Comparison of ENCODE assay signal across 9 cellular contexts in genomic region chr11:124725719-124726105, GRCh38. TPM values are rescaled to one million over a fixed set of nuclear protein-coding genes. Genes with fewer than 3 reads are reported as not detected.
DNase-seq lines count a peak whose midpoint lies in the region; ATAC-seq and TF ChIP-seq lines count a peak whose summit lies in the region.
"Had no signal": no experiment of that assay in that cellular context is flagged by ENCODE, and none has a peak within 500 bp of the region (broad histone marks: within the 10 kb centered on the region; RNA-seq: fewer than 3 reads in every experiment).

No MANE protein-coding gene starts in this region.

- no peaks in the 10 kb centered on the region for H3K36me3 Mint-ChIP-seq in naive B cell
- H3K36me3 Mint-ChIP-seq in stimulated activated effector memory CD8-positive, alpha-beta T cell treated with anti-CD3 and anti-CD28 coated beads, Interleukin-12 subunit alpha, Interleukin-12 subunit beta, amount 100 ng/mL, for 72 hours, result peaks cover 4% of the 10 kb centered on the region

- H3K27ac Mint-ChIP-seq in naive B cell, result peak overlapping the region in 2 of 6 donors; percentile 40 to 52
- H3K27ac Mint-ChIP-seq in stimulated activated effector memory CD8-positive, alpha-beta T cell treated with anti-CD3 and anti-CD28 coated beads, Interleukin-12 subunit alpha, Interleukin-12 subunit beta, amount 100 ng/mL, for 72 hours, result no peak overlapping the region

- no peak for TF ChIP-seq POLR2A in GM18505 (IDR thresholded peaks at IDR 0.05; ENCODE audit: borderline replicate concordance, extremely low read depth, insufficient read depth, insufficient read length)

- no peak for DNase-seq in naive B cell
- no peak for DNase-seq in activated T-cell treated with anti-CD3 and anti-CD28 coated beads, Interleukin-2, amount 50 U/mL, for 48 hours
- DNase-seq in NCI-H2081 treated with DMSO at 0.1 percent for 48 hours (lab: John Stamatoyannopoulos, UW), result no peak
- DNase-seq in stimulated activated effector memory CD8-positive, alpha-beta T cell treated with anti-CD3 and anti-CD28 coated beads, Interleukin-12 subunit alpha, Interleukin-12 subunit beta, amount 100 ng/mL, for 72 hours (ENCODE audit: low spot score in 2 of 2), result no peak
- DNase-seq in activated naive CD4-positive, alpha-beta T cell (lab: John Stamatoyannopoulos, UW), result no peak
- DNase-seq: mesendoderm had no signal

- H3K4me1 Mint-ChIP-seq in naive B cell, result peaks cover 53 to 63% (median 56%) of the 10 kb centered on the region in 3 donors
- H3K4me1 Mint-ChIP-seq in stimulated activated effector memory CD8-positive, alpha-beta T cell treated with anti-CD3 and anti-CD28 coated beads, Interleukin-12 subunit alpha, Interleukin-12 subunit beta, amount 100 ng/mL, for 72 hours, result peaks cover 8% of the 10 kb centered on the region

- H3K27me3 Mint-ChIP-seq in naive B cell, result peaks cover 18 to 24% (median 21%) of the 10 kb centered on the region in 3 donors

- no peaks in the 10 kb centered on the region for H3K9me3 Mint-ChIP-seq in naive B cell
- H3K9me3 Mint-ChIP-seq in stimulated activated effector memory CD8-positive, alpha-beta T cell treated with anti-CD3 and anti-CD28 coated beads, Interleukin-12 subunit alpha, Interleukin-12 subunit beta, amount 100 ng/mL, for 72 hours, result no peaks in the 10 kb centered on the region

- ATAC-seq in GM18505 (IDR thresholded peaks at IDR 0.05; ENCODE audit: unreplicated experiment) (peak; percentile 18), HG03342 (IDR thresholded peaks at IDR 0.05; ENCODE audit: unreplicated experiment) (peak; percentile 12), naive B cell (ENCODE audit: low read depth in 2 of 2) (peak in 1 of 2 donors; percentile 41)
- ATAC-seq in stimulated activated effector memory CD8-positive, alpha-beta T cell treated with anti-CD3 and anti-CD28 coated beads, Interleukin-12 subunit alpha, Interleukin-12 subunit beta, amount 100 ng/mL, for 72 hours, result no peak

- peak overlapping the region; percentile 58 for H3K27ac ChIP-seq in angular gyrus (ENCODE audit: low read depth, low read length)

- H3K4me3 Mint-ChIP-seq in naive B cell, result peak overlapping the region; percentile 42 to 91 (median 78)
- H3K4me3 Mint-ChIP-seq in stimulated activated effector memory CD8-positive, alpha-beta T cell treated with anti-CD3 and anti-CD28 coated beads, Interleukin-12 subunit alpha, Interleukin-12 subunit beta, amount 100 ng/mL, for 72 hours, result no peak overlapping the region

RNA-seq across cellular contexts. Expression of gene NRGN, which starts 14.0 kb away (rescaled TPM):
- 1 to 10 TPM; 1.3 to 8.3 (median 6.0) TPM for polyA plus RNA-seq in naive B cell (ENCODE audit: low read depth in 6 of 6)

RNA-seq across cellular contexts. Expression of gene VSIG2, which starts 26.3 kb away (rescaled TPM):
- under 1 TPM in 1 of 6 donors, not detected in 5; 0.29 TPM for polyA plus RNA-seq in naive B cell (ENCODE audit: low read depth in 6 of 6)

RNA-seq across cellular contexts. Expression of gene ESAM, which starts 36.4 kb away (rescaled TPM):
- 10 to 100 TPM; 13.6 to 25.3 (median 19.1) TPM for polyA plus RNA-seq in naive B cell (ENCODE audit: low read depth in 6 of 6)

RNA-seq across cellular contexts. Expression of gene SPA17, which starts 52.0 kb away (rescaled TPM):
- 1 to 10 TPM in 5 of 6 donors, under 1 TPM in 1; 0.70 to 3.1 (median 1.7) TPM for polyA plus RNA-seq in naive B cell (ENCODE audit: low read depth in 6 of 6)

RNA-seq across cellular contexts. Expression of gene SIAE, which starts 52.2 kb away (rescaled TPM):
- polyA plus RNA-seq in naive B cell (ENCODE audit: low read depth in 6 of 6), result 1 to 10 TPM; 2.4 to 3.9 (median 3.2) TPM
